1 cellular context compared by ENCODE assay signal in the genomic region with DNA sequence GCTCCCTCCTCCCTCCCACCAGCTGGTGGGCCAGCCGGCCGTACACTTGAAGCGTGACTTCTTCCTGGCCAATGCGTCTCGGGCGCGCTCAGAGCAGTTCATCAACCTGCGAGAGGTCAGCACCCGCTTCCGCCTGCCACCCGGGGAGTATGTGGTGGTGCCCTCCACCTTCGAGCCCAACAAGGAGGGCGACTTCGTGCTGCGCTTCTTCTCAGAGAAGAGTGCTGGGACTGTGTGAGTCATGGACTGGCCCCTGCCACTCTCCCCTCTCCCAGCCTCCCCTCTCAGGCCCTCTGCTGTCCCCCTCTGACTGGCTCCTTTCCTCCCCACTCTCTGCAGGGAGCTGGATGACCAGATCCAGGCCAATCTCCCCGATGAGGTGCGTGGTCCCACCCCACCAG.
TF ChIP-seq lines count a peak whose summit lies in the region.

No MANE protein-coding gene starts in this region.

TF ChIP-seq in HepG2, 621 proteins besides CTCF, POLR2A, EP300 and RAD21:
- TF ChIP-seq AGO2 (optimal IDR thresholded peaks at IDR 0.05; ENCODE audit: low read depth, low read length) (peak; percentile 67), ZNF101 (CRISPR knock-in tag; IDR thresholded peaks at IDR 0.05; ENCODE audit: borderline replicate concordance, low read depth) (no peak)
